In genomic region chr12:104288635-104289258, GRCh38 we compare ENCODE assay signal across 1 cellular context.
A peak's percentile ranks its signal among the peaks of the same experiment; 100 is the strongest.
TF ChIP-seq lines count a peak whose summit lies in the region.

No MANE protein-coding gene starts in this region.

TF ChIP-seq in HepG2, 621 proteins besides CTCF, POLR2A, EP300 and RAD21 (continued from another document and continues in another):
- TF ChIP-seq HBP1 (CRISPR knock-in tag; IDR thresholded peaks at IDR 0.05; ENCODE audit: low read depth) = peak; percentile 86; the same call in 1 of the 2 replicates
- TF ChIP-seq E2F5 (CRISPR knock-in tag; conservative IDR thresholded peaks at IDR 0.05) = 0 out of 2 replicates have a peak, but pooled peaks have one; percentile 55
- TF ChIP-seq FLYWCH1 (CRISPR knock-in tag; IDR thresholded peaks at IDR 0.05) = no peak
- TF ChIP-seq FOXK1 (CRISPR knock-in tag; IDR thresholded peaks at IDR 0.05; ENCODE audit: borderline replicate concordance, low read depth) = peak; percentile 83; the same call in 1 of the 2 replicates
- peak; percentile 66; the same call in 1 of the 2 replicates for TF ChIP-seq GZF1 (CRISPR knock-in tag; IDR thresholded peaks at IDR 0.05)
- TF ChIP-seq ZFP37 (CRISPR knock-in tag; IDR thresholded peaks at IDR 0.05; ENCODE audit: borderline replicate concordance) = 0 out of 2 replicates have a peak, but pooled peaks have one; percentile 40
- TF ChIP-seq AFF4 (CRISPR knock-in tag; IDR thresholded peaks at IDR 0.05) = peak; percentile 58
- peak; percentile 95; the same call in 1 of the 2 replicates for TF ChIP-seq NFKB2 (CRISPR knock-in tag; IDR thresholded peaks at IDR 0.05; ENCODE audit: borderline replicate concordance)
- peak; percentile 86; the same call in 1 of the 2 replicates for TF ChIP-seq ZBTB20 (CRISPR knock-in tag; IDR thresholded peaks at IDR 0.05; ENCODE audit: borderline replicate concordance, low read depth)
- 0 out of 2 replicates have a peak, but pooled peaks have one; percentile 86 for TF ChIP-seq TRAFD1 (CRISPR knock-in tag; IDR thresholded peaks at IDR 0.05; ENCODE audit: borderline replicate concordance)
- peak; percentile 47; the same call in 1 of the 2 replicates for TF ChIP-seq NFKBIZ (CRISPR knock-in tag; IDR thresholded peaks at IDR 0.05)
- TF ChIP-seq CREM (IDR thresholded peaks at IDR 0.05) = peak; percentile 45
- no peak for TF ChIP-seq CREM (CRISPR knock-in tag; IDR thresholded peaks at IDR 0.05)
- peak; percentile 83 for TF ChIP-seq ZMYM4 (CRISPR knock-in tag; IDR thresholded peaks at IDR 0.05)
- TF ChIP-seq ZNF414 (CRISPR knock-in tag; IDR thresholded peaks at IDR 0.05) = no peak; the same call in 1 of the 2 replicates
- TF ChIP-seq ARNT (IDR thresholded peaks at IDR 0.05) = no peak
- TF ChIP-seq ZNF7 (CRISPR knock-in tag; IDR thresholded peaks at IDR 0.05) = 0 out of 2 replicates have a peak, but pooled peaks have one; percentile 19
- TF ChIP-seq ZNF552 (CRISPR knock-in tag; IDR thresholded peaks at IDR 0.05; ENCODE audit: borderline replicate concordance) = peak; percentile 79; the same call in 1 of the 2 replicates
- 0 out of 2 replicates have a peak, but pooled peaks have one; percentile 52 for TF ChIP-seq HMG20A (CRISPR knock-in tag; IDR thresholded peaks at IDR 0.05; ENCODE audit: borderline replicate concordance)
- no peak for TF ChIP-seq HIVEP1 (CRISPR knock-in tag; IDR thresholded peaks at IDR 0.05)
- TF ChIP-seq ARID4A (CRISPR knock-in tag; IDR thresholded peaks at IDR 0.05; ENCODE audit: borderline replicate concordance) = peak; percentile 89
- no peak for TF ChIP-seq SMARCE1 (IDR thresholded peaks at IDR 0.05; ENCODE audit: borderline replicate concordance)
- peak; percentile 91 for TF ChIP-seq ZNF512B (CRISPR knock-in tag; IDR thresholded peaks at IDR 0.05; ENCODE audit: borderline replicate concordance)
- TF ChIP-seq FOXO1 (CRISPR knock-in tag; IDR thresholded peaks at IDR 0.05) = peak; percentile 88
- TF ChIP-seq ZBTB26 (CRISPR knock-in tag; IDR thresholded peaks at IDR 0.05; ENCODE audit: borderline replicate concordance) = peak; percentile 76; the same call in 1 of the 2 replicates
- peak; percentile 73 for TF ChIP-seq THAP11 (CRISPR knock-in tag; IDR thresholded peaks at IDR 0.05)
- TF ChIP-seq SIN3A (IDR thresholded peaks at IDR 0.05; ENCODE audit: borderline replicate concordance, low read depth, low read length) = peak; percentile 85
- TF ChIP-seq RORA (CRISPR knock-in tag; IDR thresholded peaks at IDR 0.05) = no peak
- peak; percentile 53; the same call in 1 of the 2 replicates for TF ChIP-seq MTF1 (CRISPR knock-in tag; IDR thresholded peaks at IDR 0.05)
- TF ChIP-seq ZNF550 (CRISPR knock-in tag; IDR thresholded peaks at IDR 0.05; ENCODE audit: borderline replicate concordance) = no peak
- TF ChIP-seq RARA (CRISPR knock-in tag; IDR thresholded peaks at IDR 0.05) = peak; percentile 73
- TF ChIP-seq ZNF724P (CRISPR knock-in tag; IDR thresholded peaks at IDR 0.05; ENCODE audit: borderline replicate concordance) = peak; percentile 61; the same call in 1 of the 2 replicates
- peak; percentile 94 for TF ChIP-seq IKZF5 (CRISPR knock-in tag; IDR thresholded peaks at IDR 0.05)
- TF ChIP-seq CEBPZ (IDR thresholded peaks at IDR 0.05; ENCODE audit: low read length) = no peak
